Comparison of ENCODE assay signal across 15 cellular contexts in genomic region chr16:81485824-81486554, GRCh38. TPM values are rescaled to one million over a fixed set of nuclear protein-coding genes. Genes with fewer than 3 reads are reported as not detected.
DNase-seq lines count a peak whose midpoint lies in the region; ATAC-seq and TF ChIP-seq lines count a peak whose summit lies in the region.
"Had no signal": no experiment of that assay in that cellular context is flagged by ENCODE, and none has a peak within 500 bp of the region (broad histone marks: within the 10 kb centered on the region; RNA-seq: fewer than 3 reads in every experiment).

No MANE protein-coding gene starts in this region.

- H4K5ac ChIP-seq in H9 (ENCODE audit: insufficient read length, low read depth, low read length): no peak overlapping the region

- H3K4me3 ChIP-seq in upper lobe of right lung: no peak overlapping the region
- H3K4me3 ChIP-seq in body of pancreas: no peak overlapping the region

- H3K4me1 Mint-ChIP-seq in H9: peaks cover 29 to 33% of the 10 kb centered on the region in 2 experiments

- H3K27me3 ChIP-seq in H9 (ENCODE audit: insufficient read depth, low read length): no peaks in the 10 kb centered on the region
- no peaks in the 10 kb centered on the region for H3K27me3 ChIP-seq in layer of hippocampus (ENCODE audit: control insufficient read depth, insufficient read depth, low read length)
- H3K27me3 ChIP-seq in upper lobe of right lung: no peaks in the 10 kb centered on the region
- H3K27me3 ChIP-seq in body of pancreas: no peaks in the 10 kb centered on the region

- CTCF ChIA-PET in HEK293T (lab: Yijun Ruan, JAX): interaction anchor here (0.8 kb wide), 2 partner anchors 57 to 144 kb away, joined by 3 read pairs; no protein-coding TSS in a partner anchor

- no peaks in the 10 kb centered on the region for H3K23me2 ChIP-seq in H9 (ENCODE audit: insufficient read length, low read depth, low read length, poor library complexity, severe bottlenecking)

- no peak overlapping the region for H4K91ac ChIP-seq in H9 (ENCODE audit: insufficient read length, low read depth, low read length)

- H3K56ac ChIP-seq in H9 (ENCODE audit: insufficient read length, low read depth, low read length): no peak overlapping the region

- H2AK5ac ChIP-seq in H9 (ENCODE audit: insufficient read length, low read length): no peak overlapping the region

- no peak overlapping the region for H2BK120ac ChIP-seq in H9 (ENCODE audit: low read depth, low read length, poor library complexity, severe bottlenecking)

- no peak for TF ChIP-seq POLR2A in body of pancreas (IDR thresholded peaks at IDR 0.05)

- TF ChIP-seq CTCF in H9 (conservative IDR thresholded peaks at IDR 0.05) (no peak), upper lobe of right lung (IDR thresholded peaks at IDR 0.05) (no peak), body of pancreas (IDR thresholded peaks at IDR 0.05) (no peak)

- peaks cover 4 to 9% (median 7%) of the 10 kb centered on the region in 3 experiments; a peak in 4 of 7 replicates for H3K36me3 Mint-ChIP-seq in H9 (ENCODE audit: insufficient read depth in 1 of 3, low read depth in 3 of 3)

- no peak overlapping the region for H2BK15ac ChIP-seq in H9 (ENCODE audit: low read depth, low read length)

- H3K79me2 ChIP-seq in H9 (ENCODE audit: insufficient read depth, low read length): peaks cover 24% of the 10 kb centered on the region; the same call in 1 of the 2 replicates

- H3K4me1 ChIP-seq in H9 (ENCODE audit: insufficient read depth, low read length) (peaks cover 3% of the 10 kb centered on the region; the same call in 1 of the 2 replicates), upper lobe of right lung (peaks cover 88% of the 10 kb centered on the region), body of pancreas (peaks cover 17% of the 10 kb centered on the region)

- intact Hi-C loops in upper lobe of right lung (cut with DNase I): no loop called here
- intact Hi-C loops in body of pancreas (cut with DNase I): no loop called here

- H3K23ac ChIP-seq in H9 (ENCODE audit: insufficient read length, low read depth, low read length): no peak overlapping the region

- H2BK5ac ChIP-seq in H9 (ENCODE audit: insufficient read length, low read length): no peak overlapping the region

- no peak overlapping the region for H3K18ac ChIP-seq in H9 (ENCODE audit: insufficient read length, low read depth, low read length)

- H3K79me1 ChIP-seq in H9 (ENCODE audit: insufficient read depth, low read depth, low read length, poor library complexity, severe bottlenecking): peaks cover 10% of the 10 kb centered on the region

- H3K9ac ChIP-seq in H9 (ENCODE audit: extremely low read depth, insufficient read length, low read length): no peak overlapping the region

- no peaks in the 10 kb centered on the region for H3K27me3 Mint-ChIP-seq in H9 (ENCODE audit: low read depth)
- H3K27me3 Mint-ChIP-seq: activated CD4-positive, alpha-beta memory T cell treated with anti-CD3 and anti-CD28 coated beads, Interleukin-2, amount 10 ng/mL, durations not matched to agents 7 days and 5 days; central memory CD8-positive, alpha-beta T cell; naive thymus-derived CD8-positive, alpha-beta T cell had no signal

- H2BK20ac ChIP-seq in H9 (ENCODE audit: low read depth, low read length, poor library complexity, severe bottlenecking): no peak overlapping the region

- POLR2A ChIA-PET in HEK293T (lab: Yijun Ruan, JAX): no interaction called here

- WGBS in H9 (ENCODE audit: extremely low coverage, insufficient read length, low lambda C conversion rate): no CpG with 5 or more reads among the region's 21 CpGs
- WGBS in body of pancreas, 2 donors: 89 to 96% methylated on average over 11 to 21 of the region's 21 CpGs

- H2AFZ ChIP-seq in H9 (ENCODE audit: low read length): no peak overlapping the region

- H4K20me1 ChIP-seq in H9 (ENCODE audit: control insufficient read depth, insufficient read depth, insufficient read length): peaks cover 2% of the 10 kb centered on the region

- H3K9me3 ChIP-seq in H9 (ENCODE audit: control insufficient read depth, low read depth, low read length): no peaks in the 10 kb centered on the region
- no peaks in the 10 kb centered on the region for H3K9me3 ChIP-seq in upper lobe of right lung
- H3K9me3 ChIP-seq in body of pancreas: no peaks in the 10 kb centered on the region

- ATAC-seq in upper lobe of right lung (peak; percentile 13), body of pancreas (no peak)
- ATAC-seq: naive thymus-derived CD8-positive, alpha-beta T cell had no signal

- H3K27ac ChIP-seq in H9 (ENCODE audit: insufficient read length, low read depth, low read length) (no peak overlapping the region), layer of hippocampus (ENCODE audit: low read depth, low read length) (peak overlapping the region; percentile 21), upper lobe of right lung (no peak overlapping the region), body of pancreas (no peak overlapping the region)

- no peaks in the 10 kb centered on the region for H3K9me3 Mint-ChIP-seq in H9
- H3K9me3 Mint-ChIP-seq: activated CD4-positive, alpha-beta memory T cell treated with anti-CD3 and anti-CD28 coated beads, Interleukin-2, amount 10 ng/mL, durations not matched to agents 7 days and 5 days; naive thymus-derived CD8-positive, alpha-beta T cell; T-helper 2 cell treated with Interferon-gamma antibody and Interleukin-4, amounts not matched to agents 5 μg/mL and 100 μg/mL, for 36 hours had no signal

- H2BK12ac ChIP-seq in H9 (ENCODE audit: insufficient read length, low read depth, low read length): no peak overlapping the region

- no peak overlapping the region for H3K4me3 Mint-ChIP-seq in H9
- H3K4me3 Mint-ChIP-seq: activated CD4-positive, alpha-beta memory T cell treated with anti-CD3 and anti-CD28 coated beads, Interleukin-2, amount 10 ng/mL, durations not matched to agents 7 days and 5 days; central memory CD8-positive, alpha-beta T cell; naive thymus-derived CD8-positive, alpha-beta T cell; T-helper 2 cell treated with Interferon-gamma antibody and Interleukin-4, amounts not matched to agents 5 μg/mL and 100 μg/mL, for 36 hours had no signal

- no peak overlapping the region for H3K4me2 ChIP-seq in H9 (ENCODE audit: insufficient read depth, insufficient read length, low read length)

- no peak overlapping the region for H4K8ac ChIP-seq in H9 (replicated peaks; ENCODE audit: insufficient read length, low read depth, low read length)

- H3K27ac Mint-ChIP-seq in H9: peak overlapping the region; percentile 22 to 63 (median 45); a peak in 4 of 7 replicates
- H3K27ac Mint-ChIP-seq: activated CD4-positive, alpha-beta memory T cell treated with anti-CD3 and anti-CD28 coated beads, Interleukin-2, amount 10 ng/mL, durations not matched to agents 7 days and 5 days; T-helper 2 cell treated with Interferon-gamma antibody and Interleukin-4, amounts not matched to agents 5 μg/mL and 100 μg/mL, for 36 hours had no signal

- no peak overlapping the region for H3T11ph ChIP-seq in H9 (ENCODE audit: low read length)

- no peak overlapping the region for H3K4ac ChIP-seq in H9 (ENCODE audit: low read depth, low read length)

- H3K14ac ChIP-seq in H9 (ENCODE audit: insufficient read depth, low read length): no peak overlapping the region

- no peaks in the 10 kb centered on the region for H3K36me3 ChIP-seq in upper lobe of right lung
- no peaks in the 10 kb centered on the region for H3K36me3 ChIP-seq in body of pancreas (replicated peaks in 1 of 2; ENCODE audit: insufficient read depth in 1 of 2, low read depth in 2 of 2)

- DNase-seq in H9 (no peak), brain pericyte (ENCODE audit: low read depth, low spot score) (peak; percentile 70), upper lobe of right lung (no peak), HEK293T (ENCODE audit: extremely low spot score) (no peak), body of pancreas (no peak)
- no peak for DNase-seq in NK-92 treated with Interleukin-12 subunit alpha and Interleukin-12 subunit beta, amount 100 ng/mL, for 24 hours (lab: John Stamatoyannopoulos, UW)
- DNase-seq: activated CD4-positive, alpha-beta memory T cell treated with anti-CD3 and anti-CD28 coated beads, Interleukin-2, amount 10 ng/mL, durations not matched to agents 7 days and 5 days; activated effector memory CD4-positive, alpha-beta T cell treated with Interleukin-2 at 50 U/mL for 16 hours; DMS153; naive thymus-derived CD8-positive, alpha-beta T cell; NCI-H69; RPMI8226 had no signal

TF ChIP-seq in HEK293T, 16 proteins besides CTCF, POLR2A, EP300 and RAD21:
- no peak for TF ChIP-seq ARNT (IDR thresholded peaks at IDR 0.05)
- TF ChIP-seq LEF1 (IDR thresholded peaks at IDR 0.05; ENCODE audit: borderline replicate concordance): no peak
- TF ChIP-seq NFRKB (IDR thresholded peaks at IDR 0.05): no peak
- TF ChIP-seq ZNF384 (IDR thresholded peaks at IDR 0.05): no peak
- TF ChIP-seq FOXK2 (IDR thresholded peaks at IDR 0.05): no peak
- no peak for TF ChIP-seq SUZ12 (IDR thresholded peaks at IDR 0.05)

RNA-seq across cellular contexts. Expression of gene CMIP, which starts 41.4 kb away (rescaled TPM):
- 48.2 and 49.7 TPM in 2 replicates for total RNA-seq in H9 (2021)
- 73.8 TPM for total RNA-seq in upper lobe of right lung
- total RNA-seq in body of pancreas: 10 to 100 TPM; 18.7 to 18.8 TPM
